8 cellular contexts compared by ENCODE assay signal in the genomic region with DNA sequence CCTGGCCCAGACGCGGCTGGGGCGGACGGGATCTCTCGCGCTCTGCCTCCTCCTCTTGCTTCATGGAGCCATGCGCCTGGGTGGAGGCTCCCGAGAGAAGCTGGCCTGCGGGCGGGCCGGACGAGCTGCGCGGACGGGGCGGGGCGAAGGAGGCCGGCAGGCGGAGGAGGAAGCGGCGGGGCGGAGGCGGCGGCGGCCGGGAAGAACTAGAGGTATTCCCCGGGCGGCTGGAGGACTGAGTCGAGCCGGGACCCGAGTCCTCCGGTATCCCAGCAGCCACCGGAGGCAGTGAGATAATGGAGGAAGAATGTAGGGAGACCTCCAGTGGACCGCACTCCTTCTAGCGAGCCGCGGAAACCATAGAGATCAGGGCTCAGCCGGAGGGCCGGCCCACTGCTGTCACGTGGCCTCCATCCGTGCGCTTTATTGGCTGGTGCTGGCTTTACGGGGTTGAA. TPM values are rescaled to one million over a fixed set of nuclear protein-coding genes. Genes with fewer than 3 reads are reported as not detected.
DNase-seq lines count a peak whose midpoint lies in the region; ATAC-seq lines count a peak whose summit lies in the region.
"Not testable (repeated sequence)": the region's sequence is repeated elsewhere in the genome, so short reads cannot be mapped to it uniquely, and the experiment has no call there.

No MANE protein-coding gene starts in this region.

- H3K4me1 Mint-ChIP-seq in activated CD4-positive, alpha-beta T cell treated with anti-CD3 and anti-CD28 coated beads, Interleukin-2, amount 10 ng/mL, durations not matched to agents 7 days and 5 days = peaks cover 18% of the 10 kb centered on the region

- H4K20me1 ChIP-seq in BLaER1 = peaks cover 18% of the 10 kb centered on the region

- peak overlapping the region; percentile 76 for H3K27ac ChIP-seq in BLaER1

- H3K4me3 Mint-ChIP-seq in activated CD4-positive, alpha-beta T cell treated with anti-CD3 and anti-CD28 coated beads, Interleukin-2, amount 10 ng/mL, durations not matched to agents 7 days and 5 days = peak overlapping the region; percentile 96

- ATAC-seq in GM19351 (IDR thresholded peaks at IDR 0.05; ENCODE audit: unreplicated experiment) (peak; percentile 77), HG03460 (IDR thresholded peaks at IDR 0.05; ENCODE audit: unreplicated experiment) (peak; percentile 85)

- DNase-seq in NCI-H526 (lab: John Stamatoyannopoulos, UW) (peak; percentile 82 to 86), cortex of kidney (lab: John Stamatoyannopoulos, UW) (peak; percentile 31), left kidney (ENCODE audit: low read depth, low spot score) (peak; percentile 95)
- peak; percentile 83 for DNase-seq in activated CD4-positive, alpha-beta T cell treated with anti-CD3 and anti-CD28 coated beads, Interleukin-2, amount 10 ng/mL, durations not matched to agents 7 days and 5 days
- peak; percentile 41 to 67 (median 52) for DNase-seq in stimulated activated CD4-positive, alpha-beta T cell treated with anti-CD3 and anti-CD28 coated beads, Interleukin-1b, Interleukin-23, amount 100 ng/mL, for 24 hours (ENCODE audit: low read depth in 4 of 4, low spot score in 1 of 4)

- POLR2A ChIA-PET in activated CD4-positive, alpha-beta T cell treated with anti-CD3 and anti-CD28 coated beads, Interleukin-2, amount 10 ng/mL, durations not matched to agents 7 days and 5 days (lab: Charles Lee) = not testable (repeated sequence)

- not testable (repeated sequence) for H3K36me3 Mint-ChIP-seq in activated CD4-positive, alpha-beta T cell treated with anti-CD3 and anti-CD28 coated beads, Interleukin-2, amount 10 ng/mL, durations not matched to agents 7 days and 5 days (ENCODE audit: low read depth)

- peak overlapping the region; percentile 79 for H3K9ac ChIP-seq in BLaER1

- peak overlapping the region; percentile 95 for H3K27ac Mint-ChIP-seq in activated CD4-positive, alpha-beta T cell treated with anti-CD3 and anti-CD28 coated beads, Interleukin-2, amount 10 ng/mL, durations not matched to agents 7 days and 5 days

- H3K27me3 Mint-ChIP-seq in activated CD4-positive, alpha-beta T cell treated with anti-CD3 and anti-CD28 coated beads, Interleukin-2, amount 10 ng/mL, durations not matched to agents 7 days and 5 days = not testable (repeated sequence)

- not testable (repeated sequence) for H3K4me2 ChIP-seq in BLaER1

- H3K27me3 ChIP-seq in BLaER1 = not testable (repeated sequence)

- not testable (repeated sequence) for H3K9me3 Mint-ChIP-seq in activated CD4-positive, alpha-beta T cell treated with anti-CD3 and anti-CD28 coated beads, Interleukin-2, amount 10 ng/mL, durations not matched to agents 7 days and 5 days

- not testable (repeated sequence) for H3K36me3 ChIP-seq in BLaER1

- CTCF ChIA-PET in activated CD4-positive, alpha-beta T cell treated with anti-CD3 and anti-CD28 coated beads, Interleukin-2, amount 10 ng/mL, durations not matched to agents 7 days and 5 days (lab: Charles Lee) = not testable (repeated sequence)

- peak overlapping the region; percentile 68 for H3K4me3 ChIP-seq in BLaER1

- not testable (repeated sequence) for H3K4me1 ChIP-seq in BLaER1

- H3K9me3 ChIP-seq in BLaER1 = not testable (repeated sequence)

RNA-seq across cellular contexts. Expression of a gene that starts 15.3 kb away (rescaled TPM):
- 1 to 10 TPM; 1.5 to 2.1 TPM for total RNA-seq in activated CD4-positive, alpha-beta T cell treated with anti-CD3 and anti-CD28 coated beads, Interleukin-2, amount 10 ng/mL, durations not matched to agents 7 days and 5 days

Comparison
In these comparisons a context has a peak if more than half of its experiments do, and no peak if none do; other contexts are left out.
1. Peak in every context shown above with its lines: DNase-seq, ATAC-seq, H3K4me3 ChIP-seq and H3K27ac ChIP-seq.
2. DNase-seq: peak in every context shown above with its lines; median percentile 95 in left kidney; 84 in NCI-H526; 83 in activated CD4-positive, alpha-beta T cell treated with anti-CD3 and anti-CD28 coated beads, Interleukin-2, amount 10 ng/mL, durations not matched to agents 7 days and 5 days; 52 in stimulated activated CD4-positive, alpha-beta T cell treated with anti-CD3 and anti-CD28 coated beads, Interleukin-1b, Interleukin-23, amount 100 ng/mL, for 24 hours; 31 in cortex of kidney.